9 cellular contexts compared by ENCODE assay signal in the genomic region with DNA sequence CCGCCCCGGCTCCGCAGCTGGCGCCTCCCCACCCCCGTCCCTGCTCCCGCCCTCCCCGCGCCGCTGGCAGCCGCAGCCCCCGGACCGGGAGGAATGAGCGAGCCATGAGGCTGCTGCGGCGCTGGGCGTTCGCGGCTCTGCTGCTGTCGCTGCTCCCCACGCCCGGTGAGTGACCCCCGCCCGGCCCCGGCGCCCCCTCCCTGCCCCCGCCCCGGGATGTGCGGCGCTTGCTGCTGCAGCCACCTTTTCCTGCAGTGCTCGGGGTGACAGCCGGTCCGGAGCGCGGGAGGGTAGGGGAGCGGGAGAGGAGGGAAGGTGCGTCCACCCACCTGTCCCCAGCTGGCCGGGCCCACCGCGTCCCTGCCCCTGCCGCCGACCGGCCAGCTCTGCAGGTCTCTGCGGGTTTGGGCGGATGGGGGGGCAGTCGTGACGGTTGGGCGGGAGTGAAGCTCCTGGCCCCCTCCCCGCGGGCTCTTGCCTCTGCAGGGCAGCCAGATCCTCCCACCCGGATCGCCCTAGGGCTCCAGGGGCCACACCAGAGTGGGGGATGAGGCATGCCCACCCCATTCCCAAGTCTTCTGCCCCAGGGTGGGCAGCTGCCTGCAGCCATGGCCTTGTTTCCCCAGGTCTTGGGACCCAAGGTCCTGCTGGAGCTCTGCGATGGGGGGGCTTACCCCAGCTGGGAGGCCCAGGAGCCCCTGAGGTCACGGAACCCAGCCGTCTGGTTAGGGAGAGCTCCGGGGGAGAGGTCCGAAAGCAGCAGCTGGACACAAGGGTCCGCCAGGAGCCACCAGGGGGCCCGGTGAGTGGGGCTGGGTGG. TPM values are rescaled to one million over a fixed set of nuclear protein-coding genes. Genes with fewer than 3 reads are reported as not detected.
A peak's percentile ranks its signal among the peaks of the same experiment; 100 is the strongest.
DNase-seq lines count a peak whose midpoint lies in the region; ATAC-seq and TF ChIP-seq lines count a peak whose summit lies in the region.
"Had no signal": no experiment of that assay in that cellular context is flagged by ENCODE, and none has a peak within 500 bp of the region (broad histone marks: within the 10 kb centered on the region; RNA-seq: fewer than 3 reads in every experiment).

No MANE protein-coding gene starts in this region.

- peaks cover 52% of the 10 kb centered on the region for H3K27me3 ChIP-seq in GM23338 (ENCODE audit: insufficient read depth)

- DNase-seq in GM23338 (ENCODE audit: low spot score) (no peak), glutamatergic neuron (peak; percentile 69), skeletal muscle cell (ENCODE audit: low read depth) (no peak), RPMI8226 (no peak), middle frontal gyrus (ENCODE audit: extremely low spot score, low spot score) (no peak), NK-92 (lab: John Stamatoyannopoulos, UW; ENCODE audit: unreplicated experiment) (no peak)
- no peak for DNase-seq in activated effector memory CD4-positive, alpha-beta T cell treated with Interleukin-2 at 50 U/mL for 16 hours
- DNase-seq: SW 1271 had no signal

- peak overlapping the region; percentile 19; the same call in 1 of the 3 replicates for H3K4me3 Mint-ChIP-seq in GM23338
- peak overlapping the region; percentile 70 for H3K4me3 Mint-ChIP-seq in glutamatergic neuron (ENCODE audit: unreplicated experiment)

- H3K36me3 ChIP-seq in GM23338 (ENCODE audit: insufficient read depth) = no peaks in the 10 kb centered on the region

- no peaks in the 10 kb centered on the region for H3K9me2 ChIP-seq in GM23338 (ENCODE audit: insufficient read depth)

- no peaks in the 10 kb centered on the region; the same call in 1 of the 2 replicates for H3F3A ChIP-seq in GM23338 (replicated peaks; ENCODE audit: low read depth)

- peak overlapping the region; percentile 69; the same call in 1 of the 2 replicates for H2AFZ ChIP-seq in GM23338

- peaks cover 39% of the 10 kb centered on the region for H3K27me3 Mint-ChIP-seq in GM23338 (ENCODE audit: insufficient read depth, low read depth, poor library complexity)
- H3K27me3 Mint-ChIP-seq in glutamatergic neuron (ENCODE audit: unreplicated experiment) = peaks cover 11% of the 10 kb centered on the region

- no peak overlapping the region for H3K27ac Mint-ChIP-seq in GM23338
- peak overlapping the region; percentile 70 for H3K27ac Mint-ChIP-seq in glutamatergic neuron (ENCODE audit: unreplicated experiment)

- no peaks in the 10 kb centered on the region for H4K20me1 ChIP-seq in GM23338 (replicated peaks; ENCODE audit: insufficient read depth)

- no peak overlapping the region for H3K27ac ChIP-seq in GM23338 (ENCODE audit: low read depth)

- no peaks in the 10 kb centered on the region for H3K4me1 Mint-ChIP-seq in GM23338
- H3K4me1 Mint-ChIP-seq in glutamatergic neuron (ENCODE audit: low read depth, unreplicated experiment) = peaks cover 30% of the 10 kb centered on the region

- peak in 1 of 2 experiments; percentile 30; a peak in 2 of 4 replicates for TF ChIP-seq CTCF in GM23338 (conservative IDR thresholded peaks at IDR 0.05; ENCODE audit: low read depth in 2 of 2)
- TF ChIP-seq CTCF in glutamatergic neuron (IDR thresholded peaks at IDR 0.05; ENCODE audit: partially characterized antibody, unreplicated experiment) = no peak

- H3K4me2 ChIP-seq in GM23338 = peak overlapping the region; percentile 88

- peak; percentile 19 for ATAC-seq in GM23338
- ATAC-seq in SK-N-SH treated with all-trans-retinoic acid at 6 μM for 48 hours = peak; percentile 33

- peak overlapping the region; percentile 57 for H3K4me3 ChIP-seq in GM23338
- H3K4me3 ChIP-seq in skeletal muscle cell (ENCODE audit: low read depth, low read length) = peak overlapping the region; percentile 43

- H3K36me3 Mint-ChIP-seq in GM23338 (ENCODE audit: low read depth) = no peaks in the 10 kb centered on the region
- no peaks in the 10 kb centered on the region for H3K36me3 Mint-ChIP-seq in glutamatergic neuron (ENCODE audit: unreplicated experiment)

- H3K9me3 Mint-ChIP-seq in GM23338 (no peaks in the 10 kb centered on the region), glutamatergic neuron (ENCODE audit: unreplicated experiment) (peaks cover 11% of the 10 kb centered on the region)

- H3K4me1 ChIP-seq in GM23338 (ENCODE audit: insufficient read depth) = no peaks in the 10 kb centered on the region

- H3K79me2 ChIP-seq in GM23338 (replicated peaks; ENCODE audit: insufficient read depth) = no peaks in the 10 kb centered on the region

TF ChIP-seq in GM23338, 12 proteins besides CTCF, POLR2A, EP300 and RAD21:
- TF ChIP-seq, protein P1, sequence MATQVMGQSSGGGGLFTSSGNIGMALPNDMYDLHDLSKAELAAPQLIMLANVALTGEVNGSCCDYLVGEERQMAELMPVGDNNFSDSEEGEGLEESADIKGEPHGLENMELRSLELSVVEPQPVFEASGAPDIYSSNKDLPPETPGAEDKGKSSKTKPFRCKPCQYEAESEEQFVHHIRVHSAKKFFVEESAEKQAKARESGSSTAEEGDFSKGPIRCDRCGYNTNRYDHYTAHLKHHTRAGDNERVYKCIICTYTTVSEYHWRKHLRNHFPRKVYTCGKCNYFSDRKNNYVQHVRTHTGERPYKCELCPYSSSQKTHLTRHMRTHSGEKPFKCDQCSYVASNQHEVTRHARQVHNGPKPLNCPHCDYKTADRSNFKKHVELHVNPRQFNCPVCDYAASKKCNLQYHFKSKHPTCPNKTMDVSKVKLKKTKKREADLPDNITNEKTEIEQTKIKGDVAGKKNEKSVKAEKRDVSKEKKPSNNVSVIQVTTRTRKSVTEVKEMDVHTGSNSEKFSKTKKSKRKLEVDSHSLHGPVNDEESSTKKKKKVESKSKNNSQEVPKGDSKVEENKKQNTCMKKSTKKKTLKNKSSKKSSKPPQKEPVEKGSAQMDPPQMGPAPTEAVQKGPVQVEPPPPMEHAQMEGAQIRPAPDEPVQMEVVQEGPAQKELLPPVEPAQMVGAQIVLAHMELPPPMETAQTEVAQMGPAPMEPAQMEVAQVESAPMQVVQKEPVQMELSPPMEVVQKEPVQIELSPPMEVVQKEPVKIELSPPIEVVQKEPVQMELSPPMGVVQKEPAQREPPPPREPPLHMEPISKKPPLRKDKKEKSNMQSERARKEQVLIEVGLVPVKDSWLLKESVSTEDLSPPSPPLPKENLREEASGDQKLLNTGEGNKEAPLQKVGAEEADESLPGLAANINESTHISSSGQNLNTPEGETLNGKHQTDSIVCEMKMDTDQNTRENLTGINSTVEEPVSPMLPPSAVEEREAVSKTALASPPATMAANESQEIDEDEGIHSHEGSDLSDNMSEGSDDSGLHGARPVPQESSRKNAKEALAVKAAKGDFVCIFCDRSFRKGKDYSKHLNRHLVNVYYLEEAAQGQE (IDR thresholded peaks at IDR 0.05; ENCODE audit: unreplicated experiment) = no peak
- TF ChIP-seq EZH2 (IDR thresholded peaks at IDR 0.05; ENCODE audit: low read depth, unreplicated experiment) = peak; percentile 59

TF ChIP-seq in SK-N-SH treated with all-trans-retinoic acid at 6 μM for 48 hours, 23 proteins besides CTCF, POLR2A, EP300 and RAD21 (continues in another document):
- TF ChIP-seq ZC3H10 (CRISPR knock-in tag; IDR thresholded peaks at IDR 0.05) = no peak
- no peak for TF ChIP-seq RARB (CRISPR knock-in tag; IDR thresholded peaks at IDR 0.05)
- no peak for TF ChIP-seq GLIS3 (CRISPR knock-in tag; IDR thresholded peaks at IDR 0.05)
- TF ChIP-seq TOX (CRISPR knock-in tag; IDR thresholded peaks at IDR 0.05; ENCODE audit: borderline replicate concordance) = no peak
- TF ChIP-seq, protein P2, sequence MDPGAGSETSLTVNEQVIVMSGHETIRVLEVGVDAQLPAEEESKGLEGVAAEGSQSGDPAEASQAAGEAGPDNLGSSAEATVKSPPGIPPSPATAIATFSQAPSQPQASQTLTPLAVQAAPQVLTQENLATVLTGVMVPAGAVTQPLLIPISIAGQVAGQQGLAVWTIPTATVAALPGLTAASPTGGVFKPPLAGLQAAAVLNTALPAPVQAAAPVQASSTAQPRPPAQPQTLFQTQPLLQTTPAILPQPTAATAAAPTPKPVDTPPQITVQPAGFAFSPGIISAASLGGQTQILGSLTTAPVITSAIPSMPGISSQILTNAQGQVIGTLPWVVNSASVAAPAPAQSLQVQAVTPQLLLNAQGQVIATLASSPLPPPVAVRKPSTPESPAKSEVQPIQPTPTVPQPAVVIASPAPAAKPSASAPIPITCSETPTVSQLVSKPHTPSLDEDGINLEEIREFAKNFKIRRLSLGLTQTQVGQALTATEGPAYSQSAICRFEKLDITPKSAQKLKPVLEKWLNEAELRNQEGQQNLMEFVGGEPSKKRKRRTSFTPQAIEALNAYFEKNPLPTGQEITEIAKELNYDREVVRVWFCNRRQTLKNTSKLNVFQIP (CRISPR knock-in tag; IDR thresholded peaks at IDR 0.05; ENCODE audit: borderline replicate concordance, low read depth) = no peak
- TF ChIP-seq, protein P3, sequence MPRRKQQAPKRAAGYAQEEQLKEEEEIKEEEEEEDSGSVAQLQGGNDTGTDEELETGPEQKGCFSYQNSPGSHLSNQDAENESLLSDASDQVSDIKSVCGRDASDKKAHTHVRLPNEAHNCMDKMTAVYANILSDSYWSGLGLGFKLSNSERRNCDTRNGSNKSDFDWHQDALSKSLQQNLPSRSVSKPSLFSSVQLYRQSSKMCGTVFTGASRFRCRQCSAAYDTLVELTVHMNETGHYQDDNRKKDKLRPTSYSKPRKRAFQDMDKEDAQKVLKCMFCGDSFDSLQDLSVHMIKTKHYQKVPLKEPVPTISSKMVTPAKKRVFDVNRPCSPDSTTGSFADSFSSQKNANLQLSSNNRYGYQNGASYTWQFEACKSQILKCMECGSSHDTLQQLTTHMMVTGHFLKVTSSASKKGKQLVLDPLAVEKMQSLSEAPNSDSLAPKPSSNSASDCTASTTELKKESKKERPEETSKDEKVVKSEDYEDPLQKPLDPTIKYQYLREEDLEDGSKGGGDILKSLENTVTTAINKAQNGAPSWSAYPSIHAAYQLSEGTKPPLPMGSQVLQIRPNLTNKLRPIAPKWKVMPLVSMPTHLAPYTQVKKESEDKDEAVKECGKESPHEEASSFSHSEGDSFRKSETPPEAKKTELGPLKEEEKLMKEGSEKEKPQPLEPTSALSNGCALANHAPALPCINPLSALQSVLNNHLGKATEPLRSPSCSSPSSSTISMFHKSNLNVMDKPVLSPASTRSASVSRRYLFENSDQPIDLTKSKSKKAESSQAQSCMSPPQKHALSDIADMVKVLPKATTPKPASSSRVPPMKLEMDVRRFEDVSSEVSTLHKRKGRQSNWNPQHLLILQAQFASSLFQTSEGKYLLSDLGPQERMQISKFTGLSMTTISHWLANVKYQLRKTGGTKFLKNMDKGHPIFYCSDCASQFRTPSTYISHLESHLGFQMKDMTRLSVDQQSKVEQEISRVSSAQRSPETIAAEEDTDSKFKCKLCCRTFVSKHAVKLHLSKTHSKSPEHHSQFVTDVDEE (CRISPR knock-in tag; IDR thresholded peaks at IDR 0.05) = no peak

RNA-seq across cellular contexts. Expression of a gene that starts 0.5 kb away (rescaled TPM):
- 4.4 and 4.7 TPM in 2 replicates for total RNA-seq in GM23338 (2014; rRNA removed; shearing (Covaris generic))
- polyA plus RNA-seq in GM23338 (2016; fragmentation: Nextera tagmentation; extraction: Ambion mirVana) = 0.54 and 0.55 TPM in 2 replicates
- 396 TPM for total RNA-seq in glutamatergic neuron (ENCODE audit: unreplicated experiment)

RNA-seq across cellular contexts. Expression of a gene that starts 50.8 kb away (rescaled TPM):
- total RNA-seq in GM23338 (2014; rRNA removed; shearing (Covaris generic)) = 13.0 and 16.4 TPM in 2 replicates
- polyA plus RNA-seq in GM23338 (2016; fragmentation: Nextera tagmentation; extraction: Ambion mirVana) = 9.4 and 9.9 TPM in 2 replicates
- 15.5 TPM for total RNA-seq in glutamatergic neuron (ENCODE audit: unreplicated experiment)

Comparison
In these comparisons a context has a peak if more than half of its experiments do, and no peak if none do; other contexts are left out.
1. RNA of a gene that starts 0.5 kb away (total RNA-seq): 396 TPM in glutamatergic neuron (single experiment); 4.4 to 4.7 TPM in GM23338; every median in the first group is over 10 times any median in the second.